In genomic region chr3:23888617-23889228, GRCh38 we compare ENCODE assay signal across 9 cellular contexts. TPM values are rescaled to one million over a fixed set of nuclear protein-coding genes. Genes with fewer than 3 reads are reported as not detected.
DNase-seq lines count a peak whose midpoint lies in the region; ATAC-seq and TF ChIP-seq lines count a peak whose summit lies in the region.
"Had no signal": no experiment of that assay in that cellular context is flagged by ENCODE, and none has a peak within 500 bp of the region (broad histone marks: within the 10 kb centered on the region; RNA-seq: fewer than 3 reads in every experiment).

No MANE protein-coding gene starts in this region.

- H3K9me3 ChIP-seq in IMR-90 (ENCODE audit: control insufficient read depth, insufficient read depth, low read length) = no peaks in the 10 kb centered on the region
- no peaks in the 10 kb centered on the region for H3K9me3 ChIP-seq in effector memory CD4-positive, alpha-beta T cell (ENCODE audit: control insufficient read depth, low read length)
- H3K9me3 ChIP-seq: BLaER1 had no signal

- no peak overlapping the region for H3K4me3 Mint-ChIP-seq in brain

- H3K4me1 Mint-ChIP-seq in brain = no peaks in the 10 kb centered on the region

- no peaks in the 10 kb centered on the region for H3K27me3 Mint-ChIP-seq in brain

- H4K8ac ChIP-seq in IMR-90 (ENCODE audit: low read depth in 2 of 2, low read length in 2 of 2) = no peak overlapping the region

- H3K9me3 Mint-ChIP-seq in brain = no peaks in the 10 kb centered on the region

- DNase-seq in DMS53 (lab: John Stamatoyannopoulos, UW) (peak; percentile 8), DMS53 treated with DMSO at 0.1 percent for 48 hours (lab: John Stamatoyannopoulos, UW; ENCODE audit: unreplicated experiment) (no peak), IMR-90 (peak; percentile 64), left lobe of liver (ENCODE audit: low spot score) (no peak), COR-L47 (lab: John Stamatoyannopoulos, UW) (no peak), NCI-H2081 treated with DMSO at 0.1 percent for 48 hours (lab: John Stamatoyannopoulos, UW) (no peak)
- no peak for DNase-seq in effector memory CD4-positive, alpha-beta T cell

- TF ChIP-seq POLR2A in IMR-90 (IDR thresholded peaks at IDR 0.05; ENCODE audit: low read depth, low read length) = no peak

- H4K5ac ChIP-seq in IMR-90 (ENCODE audit: low read depth, low read length) = no peak overlapping the region

- H2BK15ac ChIP-seq in IMR-90 (ENCODE audit: low read depth, low read length) = no peak overlapping the region

- peak; percentile 77 for TF ChIP-seq CTCF in IMR-90 (conservative IDR thresholded peaks at IDR 0.05; ENCODE audit: low read depth, low read length)
- peak; percentile 80 to 88 for TF ChIP-seq CTCF in brain (conservative IDR thresholded peaks at IDR 0.05)

- H3K4ac ChIP-seq in IMR-90 (ENCODE audit: low read depth, low read length) = no peak overlapping the region

- no peak overlapping the region for H3K4me3 ChIP-seq in IMR-90 (ENCODE audit: insufficient read depth, low read depth, low read length)
- no peak overlapping the region for H3K4me3 ChIP-seq in effector memory CD4-positive, alpha-beta T cell (ENCODE audit: insufficient read depth, low read depth, low read length, poor library complexity, severe bottlenecking)
- H3K4me3 ChIP-seq: BLaER1 had no signal

- peaks cover 14% of the 10 kb centered on the region for H3K36me3 Mint-ChIP-seq in brain

- H3K23ac ChIP-seq in IMR-90 (ENCODE audit: low read depth, low read length) = no peak overlapping the region

- intact Hi-C loops in IMR-90 (cut with micrococcal nuclease) = loop anchor here (1.0 to 2.0 kb wide), 2 partner anchors 108 to 350 kb away; no protein-coding TSS in a partner anchor

- in situ Hi-C loops in IMR-90 (cut with MboI; ENCODE audit: low sequenced_read_pairs) = loop anchor here (25.0 kb wide), 2 partner anchors 349 to 799 kb away; no protein-coding TSS in a partner anchor

- POLR2A ChIA-PET in IMR-90 (lab: Charles Lee; ENCODE audit: unreplicated experiment) = no interaction called here

- H3K4me1 ChIP-seq in IMR-90 (ENCODE audit: control insufficient read depth, insufficient read depth, low read length) = no peaks in the 10 kb centered on the region
- no peaks in the 10 kb centered on the region for H3K4me1 ChIP-seq in effector memory CD4-positive, alpha-beta T cell (ENCODE audit: control insufficient read depth, insufficient read depth, low read length, poor library complexity, severe bottlenecking)
- H3K4me1 ChIP-seq: BLaER1 had no signal

- no peak overlapping the region for H3K14ac ChIP-seq in IMR-90 (replicated peaks; ENCODE audit: low read depth, low read length)

- no peak overlapping the region for H2AK5ac ChIP-seq in IMR-90 (ENCODE audit: low read depth, low read length)

- ATAC-seq in IMR-90 (ENCODE audit: low read depth) = peak; percentile 74
- peak; percentile 76 for ATAC-seq in left lobe of liver

- H3K9me1 ChIP-seq in IMR-90 (ENCODE audit: insufficient read depth, low read length) = peaks cover 3% of the 10 kb centered on the region; the same call in 1 of the 2 replicates

- no peak overlapping the region for H3K56ac ChIP-seq in IMR-90 (ENCODE audit: extremely low read depth, insufficient read depth, low read length)

- no peak overlapping the region for H2BK20ac ChIP-seq in IMR-90 (ENCODE audit: low read depth, low read length)

- no peak overlapping the region for H2AFZ ChIP-seq in IMR-90 (replicated peaks; ENCODE audit: low read length, poor library complexity)

- H3K4me2 ChIP-seq in IMR-90 (ENCODE audit: low read depth, low read length) = no peak overlapping the region
- H3K4me2 ChIP-seq: BLaER1 had no signal

- H2BK5ac ChIP-seq in IMR-90 (ENCODE audit: low read depth, low read length, poor library complexity, severe bottlenecking) = no peak overlapping the region

- no peak overlapping the region for H3K18ac ChIP-seq in IMR-90 (ENCODE audit: low read depth, low read length)

- no peaks in the 10 kb centered on the region for H3K27me3 ChIP-seq in IMR-90 (ENCODE audit: control insufficient read depth, insufficient read depth, low read length)
- no peaks in the 10 kb centered on the region for H3K27me3 ChIP-seq in effector memory CD4-positive, alpha-beta T cell (replicated peaks; ENCODE audit: control insufficient read depth, insufficient read depth, low read length, poor library complexity, severe bottlenecking)
- H3K27me3 ChIP-seq: BLaER1 had no signal

- no peak overlapping the region for H2AK9ac ChIP-seq in IMR-90 (replicated peaks; ENCODE audit: low read depth, low read length, poor library complexity)

- dilution Hi-C loops in IMR-90 (cut with HindIII; ENCODE audit: low sequenced_read_pairs, unreplicated experiment) = no loop called here

- H3K27ac Mint-ChIP-seq in brain = peak overlapping the region in 1 of 5 experiments; percentile 27

- H2BK120ac ChIP-seq in IMR-90 (ENCODE audit: low read depth, low read length) = no peak overlapping the region

- no TSS peak for BruUV-seq in IMR-90 (replicated peaks; lab: Mats Ljungman, UMichigan)

- H3K36me3 ChIP-seq in IMR-90 (ENCODE audit: control insufficient read depth, insufficient read depth, low read length) = peaks cover 6% of the 10 kb centered on the region; the same call in 1 of the 2 replicates
- peaks cover 19% of the 10 kb centered on the region for H3K36me3 ChIP-seq in effector memory CD4-positive, alpha-beta T cell (ENCODE audit: control insufficient read depth, insufficient read depth, low read length)

- H4K20me1 ChIP-seq in IMR-90 (ENCODE audit: insufficient read depth, low read length) = peaks cover 6% of the 10 kb centered on the region; the same call in 1 of the 2 replicates

- peak; percentile 83 for TF ChIP-seq RAD21 in IMR-90 (IDR thresholded peaks at IDR 0.05; ENCODE audit: low read length)

- no peak overlapping the region for H3K9ac ChIP-seq in IMR-90 (ENCODE audit: low read depth, low read length)
- H3K9ac ChIP-seq: BLaER1 had no signal

- H3K79me1 ChIP-seq in IMR-90 (ENCODE audit: low read depth in 1 of 2, low read length in 2 of 2) = peaks cover 23 to 28% of the 10 kb centered on the region in 2 experiments

- CTCF ChIA-PET in IMR-90 (lab: Yijun Ruan, JAX) = interaction anchor here (1.1 to 1.3 kb wide), 5 partner anchors 9 to 793 kb away, joined by 3 to 9 read pairs (median 5); partner anchors contain the start of genes NKIRAS1 and RPL15

- no peak overlapping the region for H3K27ac ChIP-seq in IMR-90 (ENCODE audit: insufficient read depth, low read length)
- no peak overlapping the region for H3K27ac ChIP-seq in effector memory CD4-positive, alpha-beta T cell (ENCODE audit: insufficient read depth, low read length, poor library complexity, severe bottlenecking)
- H3K27ac ChIP-seq: BLaER1 had no signal

- no CpG with 5 or more reads among the region's 3 CpGs for WGBS in IMR-90 (ENCODE audit: extremely low coverage in 2 of 2, insufficient read length in 1 of 2), 2 experiments

- H4K91ac ChIP-seq in IMR-90 (ENCODE audit: insufficient read depth, low read depth, low read length) = no peak overlapping the region

TF ChIP-seq in IMR-90, 13 proteins besides CTCF, POLR2A, EP300 and RAD21:
- TF ChIP-seq SMC3 (IDR thresholded peaks at IDR 0.05; ENCODE audit: low read depth, low read length) (peak; percentile 70), BHLHE40 (IDR thresholded peaks at IDR 0.05; ENCODE audit: low read depth, low read length) (no peak)

RNA-seq across cellular contexts. Expression of gene NKIRAS1, which starts 28.1 kb away (rescaled TPM):
- 6.8 and 16.1 TPM in 2 replicates for total RNA-seq in IMR-90 (2012; rRNA removed)
- 5.6 and 6.1 TPM in 2 replicates for polyA plus RNA-seq in IMR-90 (2012; rRNA removed)
- polyA plus RNA-seq in IMR-90 (2012; cell fraction: cytosol; rRNA removed) = 2.4 and 3.6 TPM in 2 replicates
- 1.0 and 3.0 TPM in 2 replicates for polyA plus RNA-seq in IMR-90 (2012; cell fraction: nucleus; rRNA removed; ENCODE audit: low replicate concordance)
- 9.2 TPM for polyA plus RNA-seq in brain (ENCODE audit: insufficient read depth, low read depth, low replicate concordance)
- total RNA-seq in left lobe of liver = 7.2 TPM

RNA-seq across cellular contexts. Expression of gene RPL15, which starts 28.2 kb away (rescaled TPM):
- 1,419 and 2,730 TPM in 2 replicates for total RNA-seq in IMR-90 (2012; rRNA removed)
- polyA plus RNA-seq in IMR-90 (2012; rRNA removed) = 4,701 and 5,087 TPM in 2 replicates
- polyA plus RNA-seq in IMR-90 (2012; cell fraction: cytosol; rRNA removed) = 2,854 and 3,719 TPM in 2 replicates
- polyA plus RNA-seq in IMR-90 (2012; cell fraction: nucleus; rRNA removed; ENCODE audit: low replicate concordance) = 1,256 and 2,197 TPM in 2 replicates
- polyA plus RNA-seq in brain (ENCODE audit: insufficient read depth, low read depth, low replicate concordance) = 2,473 TPM
- 532 TPM for total RNA-seq in left lobe of liver

RNA-seq across cellular contexts. Expression of gene NR1D2, which starts 56.4 kb away (rescaled TPM):
- total RNA-seq in IMR-90 (2012; rRNA removed) (41.0 and 46.1 TPM in 2 replicates), left lobe of liver (20.1 TPM)
- polyA plus RNA-seq in IMR-90 (2012; rRNA removed) (7.5 and 8.1 TPM in 2 replicates), brain (ENCODE audit: insufficient read depth, low read depth, low replicate concordance) (14.3 TPM)
- polyA plus RNA-seq in IMR-90 (2012; cell fraction: cytosol; rRNA removed) = 1.7 and 2.1 TPM in 2 replicates
- polyA plus RNA-seq in IMR-90 (2012; cell fraction: nucleus; rRNA removed; ENCODE audit: low replicate concordance) = 0.62 and 8.5 TPM in 2 replicates

Comparison
In these comparisons a context has a peak if more than half of its experiments do, and no peak if none do; other contexts are left out.
1. DNase-seq: peak in DMS53 (single experiment) and IMR-90 (single experiment); none in DMS53 treated with DMSO at 0.1 percent for 48 hours (single experiment), left lobe of liver (single experiment), COR-L47 (single experiment), NCI-H2081 treated with DMSO at 0.1 percent for 48 hours (single experiment) and effector memory CD4-positive, alpha-beta T cell (0 of 3).